6 cellular contexts compared by ENCODE assay signal in the genomic region with DNA sequence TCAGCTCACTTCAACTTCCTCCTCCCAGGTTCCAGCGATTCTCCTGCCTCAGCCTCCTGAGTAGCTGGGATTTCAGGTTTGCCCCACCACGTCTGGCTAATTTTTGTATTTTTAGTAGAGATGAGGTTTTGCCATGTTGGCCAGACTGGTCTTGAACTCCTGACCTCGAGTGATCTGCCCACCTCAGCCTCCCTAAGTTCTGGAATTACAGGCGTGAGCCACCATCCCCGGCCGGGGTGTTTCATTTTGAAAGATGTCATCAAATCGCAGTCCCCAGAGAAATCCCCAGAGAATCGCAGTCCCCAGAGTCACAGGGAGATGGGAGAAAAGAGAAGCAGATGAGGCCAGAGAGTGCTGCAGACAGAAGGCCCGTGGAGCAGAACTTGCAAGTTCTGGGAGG.
DNase-seq lines count a peak whose midpoint lies in the region; FAIRE-seq and TF ChIP-seq lines count a peak whose summit lies in the region.
"Not testable (repeated sequence)": the region's sequence is repeated elsewhere in the genome, so short reads cannot be mapped to it uniquely, and the experiment has no call there.

No MANE protein-coding gene starts in this region.

- not testable (repeated sequence) for H3K36me3 ChIP-seq in BLaER1; parathyroid adenoma (ENCODE audit: control insufficient read depth, insufficient read depth, low read length)

- H3K4me2 ChIP-seq in BLaER1, result peak overlapping the region; percentile 26
- not testable (repeated sequence) for H3K4me2 ChIP-seq in parathyroid adenoma (ENCODE audit: low read length)

- POLR2A ChIA-PET in GM10248 (lab: Yijun Ruan, JAX), result not testable (repeated sequence)

- not testable (repeated sequence) for TF ChIP-seq POLR2A in NB4 (IDR thresholded peaks at IDR 0.05; ENCODE audit: extremely low read depth, insufficient read length)

- not testable (repeated sequence) for H3K4me3 ChIP-seq in BLaER1; GM12865 (ENCODE audit: low read depth, low read length); NB4 (ENCODE audit: low read depth, low read length); parathyroid adenoma (ENCODE audit: low read depth, low read length)

- DNase-seq in GM10248 (ENCODE audit: extremely low spot score) (peak; percentile 52), GM12865 (ENCODE audit: low read depth) (peak; percentile 86), NB4 (ENCODE audit: low read depth) (peak; percentile 18)
- DNase-seq in GM18507 (ENCODE audit: extremely low spot score, insufficient read length, low read depth), result not testable (repeated sequence)

- CTCF ChIA-PET in GM10248 (lab: Yijun Ruan, JAX), result interaction anchor here (0.6 to 2.4 kb wide), 5 partner anchors 13 to 94 kb away, joined by 3 to 12 read pairs (median 10); no protein-coding TSS in a partner anchor

- H3K4me1 ChIP-seq in BLaER1 (peaks cover 35% of the 10 kb centered on the region), parathyroid adenoma (peaks cover 43% of the 10 kb centered on the region)

- TF ChIP-seq CTCF in GM10248 (IDR thresholded peaks at IDR 0.05; ENCODE audit: control extremely low read depth, extremely low read depth, low read depth, missing control alignments); GM12865 (IDR thresholded peaks at IDR 0.05; ENCODE audit: insufficient read depth, low read depth, low read length, missing control alignments); NB4 (IDR thresholded peaks at IDR 0.05; ENCODE audit: low read depth, low read length); parathyroid adenoma (IDR thresholded peaks at IDR 0.05): not testable (repeated sequence)

- H3K9ac ChIP-seq in BLaER1, parathyroid adenoma: not testable (repeated sequence)

- peak overlapping the region; percentile 25 for H2AFZ ChIP-seq in parathyroid adenoma

- H3K27ac ChIP-seq in BLaER1, result not testable (repeated sequence)
- peak overlapping the region; percentile 95 for H3K27ac ChIP-seq in parathyroid adenoma

- FAIRE-seq in GM18507 (lab: Jason Lieb, UNC), result peak; percentile 78

- H3K27me3 ChIP-seq in BLaER1; parathyroid adenoma (ENCODE audit: control insufficient read depth, insufficient read depth, low read length): not testable (repeated sequence)

- not testable (repeated sequence) for H3K9me3 ChIP-seq in BLaER1; parathyroid adenoma (ENCODE audit: control insufficient read depth, low read length)

- H3K79me2 ChIP-seq in parathyroid adenoma, result not testable (repeated sequence)

- not testable (repeated sequence) for H4K20me1 ChIP-seq in BLaER1
